Comparison of ENCODE assay signal across 10 cellular contexts in the genomic region with DNA sequence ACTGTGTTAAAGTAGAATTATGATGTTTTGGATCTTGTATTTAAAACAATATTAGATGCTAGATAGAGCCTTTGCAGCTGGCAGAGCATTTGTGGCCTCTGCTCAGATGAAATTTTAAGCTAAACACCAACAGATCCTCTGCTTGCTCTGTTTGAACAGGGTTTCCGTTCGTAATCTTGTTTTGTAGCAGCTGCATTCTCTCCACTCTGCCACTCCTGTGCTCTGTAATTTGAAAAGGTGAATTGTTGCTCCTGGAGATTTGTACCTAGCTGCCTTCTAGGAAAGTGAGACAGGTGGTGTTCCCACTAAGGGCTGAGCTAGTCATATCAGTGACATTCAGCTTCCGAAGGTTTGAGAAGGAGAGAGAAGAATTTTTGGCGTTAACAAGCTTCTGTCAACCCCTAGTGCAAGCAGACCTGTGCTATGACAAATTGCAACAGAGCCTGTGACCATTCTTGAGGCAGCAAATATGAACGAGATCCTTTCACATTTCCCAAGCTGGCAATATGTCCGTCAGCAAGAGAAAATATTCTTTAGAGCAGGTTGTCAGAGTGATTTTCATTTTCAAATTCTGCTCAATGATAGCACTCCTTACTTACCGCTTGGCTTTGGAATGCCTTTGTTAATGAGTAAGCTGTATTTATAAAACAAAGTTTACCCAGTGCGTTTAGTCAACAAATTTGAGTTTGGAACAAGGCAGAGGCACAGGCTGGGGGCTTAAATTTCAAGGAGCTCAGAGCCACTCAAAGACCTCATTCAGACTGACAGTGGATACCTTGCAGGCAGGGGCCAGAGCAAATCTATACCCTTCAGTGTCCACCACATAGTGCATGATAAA. TPM values are rescaled to one million over a fixed set of nuclear protein-coding genes. Genes with fewer than 3 reads are reported as not detected.
A peak's percentile ranks its signal among the peaks of the same experiment; 100 is the strongest.
DNase-seq lines count a peak whose midpoint lies in the region; ATAC-seq and TF ChIP-seq lines count a peak whose summit lies in the region.
"Had no signal": no experiment of that assay in that cellular context is flagged by ENCODE, and none has a peak within 500 bp of the region (broad histone marks: within the 10 kb centered on the region; RNA-seq: fewer than 3 reads in every experiment).

No MANE protein-coding gene starts in this region.

- H3K9ac ChIP-seq in OCI-LY3 (ENCODE audit: low read length): no peak overlapping the region

- H3K36me3 ChIP-seq in OCI-LY3 (replicated peaks; ENCODE audit: low read depth, low read length) (peaks cover 10% of the 10 kb centered on the region), hepatocyte (replicated peaks; ENCODE audit: insufficient read depth, low read depth) (no peaks in the 10 kb centered on the region), uterus (no peaks in the 10 kb centered on the region)

- peaks cover 64% of the 10 kb centered on the region for H3K4me1 ChIP-seq in OCI-LY3 (ENCODE audit: low read length)
- peaks cover 7% of the 10 kb centered on the region for H3K4me1 ChIP-seq in hepatocyte (ENCODE audit: insufficient read depth)
- no peaks in the 10 kb centered on the region for H3K4me1 ChIP-seq in uterus

- 0 out of 2 replicates have a peak overlapping the region, but pooled peaks have one; percentile 7 for H3K4me3 ChIP-seq in OCI-LY3 (ENCODE audit: low read length)
- no peak overlapping the region for H3K4me3 ChIP-seq in hepatocyte
- no peak overlapping the region for H3K4me3 ChIP-seq in uterus

- H3K27me3 ChIP-seq in OCI-LY3 (ENCODE audit: low read depth, low read length) (peaks cover 8% of the 10 kb centered on the region), hepatocyte (peaks cover 27% of the 10 kb centered on the region), uterus (no peaks in the 10 kb centered on the region)

- H3K9me3 ChIP-seq in OCI-LY3 (ENCODE audit: insufficient read depth, low read length) (no peaks in the 10 kb centered on the region), hepatocyte (ENCODE audit: low read depth) (no peaks in the 10 kb centered on the region), uterus (no peaks in the 10 kb centered on the region)

- peak overlapping the region; percentile 6 for H3K4me3 Mint-ChIP-seq in activated T-cell treated with anti-CD3 and anti-CD28 coated beads, Interleukin-2, amount 50 U/mL, for 24 hours

- no peak for DNase-seq in activated T-cell treated with anti-CD3 and anti-CD28 coated beads, Interleukin-2, amount 50 U/mL, for 24 hours
- DNase-seq in activated T-cell treated with anti-CD3 and anti-CD28 coated beads, Interleukin-2, amount 50 U/mL, for 1 hour: no peak
- DNase-seq in hepatocyte (ENCODE audit: low spot score): no peak
- DNase-seq in superior temporal gyrus (ENCODE audit: extremely low spot score): peak; percentile 44
- no peak for DNase-seq in NCI-H345 (lab: John Stamatoyannopoulos, UW)
- no peak for DNase-seq in uterus
- DNase-seq: activated CD4-positive, alpha-beta T cell treated with anti-CD3 and anti-CD28 coated beads, Interleukin-2, amount 50 U/mL, for 1 hour; NCI-H510A treated with DMSO at 0.1 percent for 48 hours had no signal

- TF ChIP-seq CTCF in OCI-LY3 (IDR thresholded peaks at IDR 0.05; ENCODE audit: low read depth, low read length) (no peak), hepatocyte (IDR thresholded peaks at IDR 0.05; ENCODE audit: poor library complexity) (no peak), uterus (IDR thresholded peaks at IDR 0.05) (no peak)

- H3K27ac ChIP-seq in OCI-LY3 (ENCODE audit: low read length) (no peak overlapping the region), hepatocyte (peak overlapping the region; percentile 6), uterus (no peak overlapping the region)

- no peak for ATAC-seq in GM19351 (IDR thresholded peaks at IDR 0.05; ENCODE audit: unreplicated experiment)

- intact Hi-C loops in uterus (cut with DNase I; ENCODE audit: low total_unique reads): no loop called here

- H3K79me2 ChIP-seq in OCI-LY3 (ENCODE audit: low read length): peaks cover 3% of the 10 kb centered on the region; the same call in 1 of the 2 replicates
- peaks cover 7% of the 10 kb centered on the region for H3K79me2 ChIP-seq in hepatocyte

- peaks cover 5% of the 10 kb centered on the region for H3K36me3 Mint-ChIP-seq in activated T-cell treated with anti-CD3 and anti-CD28 coated beads, Interleukin-2, amount 50 U/mL, for 24 hours (ENCODE audit: low read depth)

- TF ChIP-seq POLR2A in uterus (IDR thresholded peaks at IDR 0.05): no peak

- H4K20me1 ChIP-seq in OCI-LY3 (ENCODE audit: insufficient read depth, low read length): no peaks in the 10 kb centered on the region
- H4K20me1 ChIP-seq in hepatocyte (ENCODE audit: insufficient read depth, poor library complexity, severe bottlenecking): no peaks in the 10 kb centered on the region

- WGBS in hepatocyte (ENCODE audit: low lambda C conversion rate, missing lambda C conversion rate): 21% methylated on average over 8 of the region's 8 CpGs

- H3K4me1 Mint-ChIP-seq in activated T-cell treated with anti-CD3 and anti-CD28 coated beads, Interleukin-2, amount 50 U/mL, for 24 hours (ENCODE audit: low read depth): peaks cover 42% of the 10 kb centered on the region

- H3K9me3 Mint-ChIP-seq in activated T-cell treated with anti-CD3 and anti-CD28 coated beads, Interleukin-2, amount 50 U/mL, for 24 hours: no peaks in the 10 kb centered on the region

- H3K27ac Mint-ChIP-seq in activated T-cell treated with anti-CD3 and anti-CD28 coated beads, Interleukin-2, amount 50 U/mL, for 24 hours: no peak overlapping the region

- no peak overlapping the region for H2AFZ ChIP-seq in OCI-LY3 (ENCODE audit: low read depth, low read length)
- no peak overlapping the region for H2AFZ ChIP-seq in hepatocyte

- no peaks in the 10 kb centered on the region for H3K9me2 ChIP-seq in hepatocyte (replicated peaks; ENCODE audit: insufficient read depth)

- H3K4me2 ChIP-seq in OCI-LY3 (ENCODE audit: low read length): peak overlapping the region; percentile 29
- H3K4me2 ChIP-seq in hepatocyte: peak overlapping the region; percentile 83

- no peaks in the 10 kb centered on the region for H3K27me3 Mint-ChIP-seq in activated T-cell treated with anti-CD3 and anti-CD28 coated beads, Interleukin-2, amount 50 U/mL, for 24 hours

RNA-seq across cellular contexts. Expression of gene CHST2, which starts 5.3 kb away (rescaled TPM):
- total RNA-seq in hepatocyte (14.4 and 16.1 TPM in 2 replicates), uterus (10 to 100 TPM in 1 of 4 donors, 1 to 10 TPM in 2, under 1 TPM in 1; 0.29 to 85.0 (median 4.1) TPM)
- 12.2 and 12.5 TPM in 2 replicates for polyA plus RNA-seq in hepatocyte
